Comparison of ENCODE assay signal across 3 cellular contexts in the genomic region with DNA sequence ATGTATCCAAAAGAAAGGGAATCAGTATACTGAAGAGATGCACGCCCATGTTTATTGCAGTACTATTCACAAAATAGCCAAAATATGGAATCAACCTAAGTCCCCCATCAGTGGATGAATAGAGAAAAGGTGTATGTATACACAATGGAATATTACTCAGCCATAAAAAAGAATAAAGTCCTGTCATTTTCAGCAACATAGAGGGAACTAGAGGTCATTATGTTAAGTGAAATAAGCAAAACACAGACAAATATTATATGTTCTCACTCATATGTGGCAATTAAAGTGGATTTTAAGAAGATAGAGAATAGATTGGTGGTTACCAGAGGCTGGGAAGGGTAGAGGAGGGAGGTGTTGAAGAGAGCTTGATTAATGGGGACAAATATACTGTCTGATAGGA.
TF ChIP-seq lines count a peak whose summit lies in the region.

No MANE protein-coding gene starts in this region.

TF ChIP-seq in HEK293, 187 proteins besides CTCF, POLR2A, EP300 and RAD21:
- TF ChIP-seq, protein P1, sequence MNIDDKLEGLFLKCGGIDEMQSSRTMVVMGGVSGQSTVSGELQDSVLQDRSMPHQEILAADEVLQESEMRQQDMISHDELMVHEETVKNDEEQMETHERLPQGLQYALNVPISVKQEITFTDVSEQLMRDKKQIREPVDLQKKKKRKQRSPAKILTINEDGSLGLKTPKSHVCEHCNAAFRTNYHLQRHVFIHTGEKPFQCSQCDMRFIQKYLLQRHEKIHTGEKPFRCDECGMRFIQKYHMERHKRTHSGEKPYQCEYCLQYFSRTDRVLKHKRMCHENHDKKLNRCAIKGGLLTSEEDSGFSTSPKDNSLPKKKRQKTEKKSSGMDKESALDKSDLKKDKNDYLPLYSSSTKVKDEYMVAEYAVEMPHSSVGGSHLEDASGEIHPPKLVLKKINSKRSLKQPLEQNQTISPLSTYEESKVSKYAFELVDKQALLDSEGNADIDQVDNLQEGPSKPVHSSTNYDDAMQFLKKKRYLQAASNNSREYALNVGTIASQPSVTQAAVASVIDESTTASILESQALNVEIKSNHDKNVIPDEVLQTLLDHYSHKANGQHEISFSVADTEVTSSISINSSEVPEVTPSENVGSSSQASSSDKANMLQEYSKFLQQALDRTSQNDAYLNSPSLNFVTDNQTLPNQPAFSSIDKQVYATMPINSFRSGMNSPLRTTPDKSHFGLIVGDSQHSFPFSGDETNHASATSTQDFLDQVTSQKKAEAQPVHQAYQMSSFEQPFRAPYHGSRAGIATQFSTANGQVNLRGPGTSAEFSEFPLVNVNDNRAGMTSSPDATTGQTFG (tag by site-specific recombination; IDR thresholded peaks at IDR 0.05; ENCODE audit: borderline replicate concordance) = no peak
- TF ChIP-seq ZNF146 (tag by site-specific recombination; IDR thresholded peaks at IDR 0.05) = peak; percentile 91

TF ChIP-seq in GM12878, 131 proteins besides CTCF, POLR2A, EP300 and RAD21 (continues in another document):
- TF ChIP-seq TBL1XR1 (IDR thresholded peaks at IDR 0.05; ENCODE audit: low read depth, low read length) (no peak), RCOR1 (conservative IDR thresholded peaks at IDR 0.05; ENCODE audit: low read depth, low read length) (no peak), ZBTB11 (CRISPR knock-in tag; IDR thresholded peaks at IDR 0.05) (no peak), KDM1A (IDR thresholded peaks at IDR 0.05; ENCODE audit: borderline replicate concordance) (no peak), SPI1 (IDR thresholded peaks at IDR 0.05; ENCODE audit: borderline replicate concordance, insufficient read depth, low read depth, low read length) (no peak), TARDBP (IDR thresholded peaks at IDR 0.05; ENCODE audit: borderline replicate concordance) (no peak), HDAC6 (IDR thresholded peaks at IDR 0.05; ENCODE audit: unreplicated experiment) (no peak), PKNOX1 (IDR thresholded peaks at IDR 0.05) (no peak), HCFC1 (IDR thresholded peaks at IDR 0.05; ENCODE audit: low read length) (no peak), RAD51 (IDR thresholded peaks at IDR 0.05) (no peak), NR2C1 (IDR thresholded peaks at IDR 0.05) (no peak), HDAC2 (IDR thresholded peaks at IDR 0.05) (no peak), HSF1 (IDR thresholded peaks at IDR 0.05; ENCODE audit: low read depth, low read length) (no peak), ZBED1 (IDR thresholded peaks at IDR 0.05; ENCODE audit: borderline replicate concordance) (no peak), HDGF (IDR thresholded peaks at IDR 0.05) (no peak), NBN (IDR thresholded peaks at IDR 0.05) (no peak), IRF3 (IDR thresholded peaks at IDR 0.05) (no peak), SMAD5 (IDR thresholded peaks at IDR 0.05; ENCODE audit: low read depth) (no peak)
- TF ChIP-seq, protein P2, sequence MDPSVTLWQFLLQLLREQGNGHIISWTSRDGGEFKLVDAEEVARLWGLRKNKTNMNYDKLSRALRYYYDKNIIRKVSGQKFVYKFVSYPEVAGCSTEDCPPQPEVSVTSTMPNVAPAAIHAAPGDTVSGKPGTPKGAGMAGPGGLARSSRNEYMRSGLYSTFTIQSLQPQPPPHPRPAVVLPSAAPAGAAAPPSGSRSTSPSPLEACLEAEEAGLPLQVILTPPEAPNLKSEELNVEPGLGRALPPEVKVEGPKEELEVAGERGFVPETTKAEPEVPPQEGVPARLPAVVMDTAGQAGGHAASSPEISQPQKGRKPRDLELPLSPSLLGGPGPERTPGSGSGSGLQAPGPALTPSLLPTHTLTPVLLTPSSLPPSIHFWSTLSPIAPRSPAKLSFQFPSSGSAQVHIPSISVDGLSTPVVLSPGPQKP (IDR thresholded peaks at IDR 0.05; ENCODE audit: low read depth, low read length) = no peak

TF ChIP-seq in K562, 482 proteins besides CTCF, POLR2A, EP300 and RAD21:
- TF ChIP-seq, protein P3, sequence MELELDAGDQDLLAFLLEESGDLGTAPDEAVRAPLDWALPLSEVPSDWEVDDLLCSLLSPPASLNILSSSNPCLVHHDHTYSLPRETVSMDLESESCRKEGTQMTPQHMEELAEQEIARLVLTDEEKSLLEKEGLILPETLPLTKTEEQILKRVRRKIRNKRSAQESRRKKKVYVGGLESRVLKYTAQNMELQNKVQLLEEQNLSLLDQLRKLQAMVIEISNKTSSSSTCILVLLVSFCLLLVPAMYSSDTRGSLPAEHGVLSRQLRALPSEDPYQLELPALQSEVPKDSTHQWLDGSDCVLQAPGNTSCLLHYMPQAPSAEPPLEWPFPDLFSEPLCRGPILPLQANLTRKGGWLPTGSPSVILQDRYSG (tag; conservative IDR thresholded peaks at IDR 0.05; ENCODE audit: low read depth) = no peak
- TF ChIP-seq THRAP3 (IDR thresholded peaks at IDR 0.05; ENCODE audit: borderline replicate concordance) (no peak), RBM25 (IDR thresholded peaks at IDR 0.05; ENCODE audit: low read depth, low read length, severe bottlenecking) (peak; percentile 55), ZNF146 (CRISPR knock-in tag; IDR thresholded peaks at IDR 0.05; ENCODE audit: unreplicated experiment) (peak; percentile 76), STAT5B (CRISPR knock-in tag; IDR thresholded peaks at IDR 0.05) (no peak)
